Comparison of ENCODE assay signal across 8 cellular contexts in genomic region chr9:34328500-34328982, GRCh38. TPM values are rescaled to one million over a fixed set of nuclear protein-coding genes. Genes with fewer than 3 reads are reported as not detected.
DNase-seq lines count a peak whose midpoint lies in the region; ATAC-seq and TF ChIP-seq lines count a peak whose summit lies in the region.

No MANE protein-coding gene starts in this region.

- H3K27me3 ChIP-seq in BE2C, result no peaks in the 10 kb centered on the region
- no peaks in the 10 kb centered on the region for H3K27me3 ChIP-seq in mucosa of rectum (ENCODE audit: control insufficient read depth in 2 of 2, insufficient read depth in 2 of 2, low read length in 2 of 2)

- ATAC-seq in GM21367 (IDR thresholded peaks at IDR 0.05; ENCODE audit: unreplicated experiment) (peak; percentile 6), GM19455 (IDR thresholded peaks at IDR 0.05; ENCODE audit: unreplicated experiment) (no peak), GM18498 (IDR thresholded peaks at IDR 0.05; ENCODE audit: unreplicated experiment) (no peak)

- H3K4me1 ChIP-seq in BE2C (no peaks in the 10 kb centered on the region; the same call in 1 of the 2 replicates), mucosa of rectum (ENCODE audit: control insufficient read depth in 2 of 2, insufficient read depth in 2 of 2, low read length in 2 of 2) (peaks cover 0 to 7% of the 10 kb centered on the region in 2 donors)

- DNase-seq in BE2C (no peak), NCI-H82 treated with DMSO at 0.1 percent for 48 hours (lab: John Stamatoyannopoulos, UW; ENCODE audit: unreplicated experiment) (peak; percentile 8), caudate nucleus (lab: John Stamatoyannopoulos, UW) (peak in 3 of 61 donors; percentile 25 to 57 (median 48)), mucosa of gallbladder (ENCODE audit: low spot score) (no peak)

- no peaks in the 10 kb centered on the region for H3K9me3 ChIP-seq in BE2C
- H3K9me3 ChIP-seq in mucosa of rectum (ENCODE audit: control insufficient read depth in 2 of 2, low read length in 2 of 2), result no peaks in the 10 kb centered on the region

- no peak for TF ChIP-seq CTCF in BE2C (IDR thresholded peaks at IDR 0.05; ENCODE audit: low read depth, low read length)

- H3K9ac ChIP-seq in mucosa of rectum (ENCODE audit: low read depth in 1 of 2, low read length in 2 of 2), result peak overlapping the region; percentile 52 to 71

- H3K4me3 ChIP-seq in BE2C (ENCODE audit: low read depth, low read length) (peak overlapping the region; percentile 78), mucosa of rectum (ENCODE audit: low read length in 2 of 2) (peak overlapping the region; percentile 81 to 95)

- H3K36me3 ChIP-seq in BE2C, result no peaks in the 10 kb centered on the region
- H3K36me3 ChIP-seq in mucosa of rectum (ENCODE audit: control insufficient read depth in 2 of 2, insufficient read depth in 2 of 2, low read length in 2 of 2), result no peaks in the 10 kb centered on the region

- H3K27ac ChIP-seq in caudate nucleus (ENCODE audit: low read depth, low read length) (peak overlapping the region; percentile 81), mucosa of rectum (ENCODE audit: low read depth in 2 of 2, low read length in 2 of 2) (peak overlapping the region; percentile 17 to 61)

RNA-seq across cellular contexts. Expression of gene KIF24, which starts 0.5 kb away (rescaled TPM):
- 0.37 TPM for polyA plus RNA-seq in BE2C (2012; ENCODE audit: insufficient read depth, insufficient read length, low read depth)
- 1.9 TPM for total RNA-seq in mucosa of gallbladder

RNA-seq across cellular contexts. Expression of gene NUDT2, which starts 0.8 kb away (rescaled TPM):
- 7.3 TPM for polyA plus RNA-seq in BE2C (2012; ENCODE audit: insufficient read depth, insufficient read length, low read depth)
- 25.5 TPM for total RNA-seq in mucosa of gallbladder

RNA-seq across cellular contexts. Expression of gene MYORG, which starts 48.2 kb away (rescaled TPM):
- polyA plus RNA-seq in BE2C (2012; ENCODE audit: insufficient read depth, insufficient read length, low read depth), result 0.63 TPM
- 94.5 TPM for total RNA-seq in mucosa of gallbladder
